In the genomic region with DNA sequence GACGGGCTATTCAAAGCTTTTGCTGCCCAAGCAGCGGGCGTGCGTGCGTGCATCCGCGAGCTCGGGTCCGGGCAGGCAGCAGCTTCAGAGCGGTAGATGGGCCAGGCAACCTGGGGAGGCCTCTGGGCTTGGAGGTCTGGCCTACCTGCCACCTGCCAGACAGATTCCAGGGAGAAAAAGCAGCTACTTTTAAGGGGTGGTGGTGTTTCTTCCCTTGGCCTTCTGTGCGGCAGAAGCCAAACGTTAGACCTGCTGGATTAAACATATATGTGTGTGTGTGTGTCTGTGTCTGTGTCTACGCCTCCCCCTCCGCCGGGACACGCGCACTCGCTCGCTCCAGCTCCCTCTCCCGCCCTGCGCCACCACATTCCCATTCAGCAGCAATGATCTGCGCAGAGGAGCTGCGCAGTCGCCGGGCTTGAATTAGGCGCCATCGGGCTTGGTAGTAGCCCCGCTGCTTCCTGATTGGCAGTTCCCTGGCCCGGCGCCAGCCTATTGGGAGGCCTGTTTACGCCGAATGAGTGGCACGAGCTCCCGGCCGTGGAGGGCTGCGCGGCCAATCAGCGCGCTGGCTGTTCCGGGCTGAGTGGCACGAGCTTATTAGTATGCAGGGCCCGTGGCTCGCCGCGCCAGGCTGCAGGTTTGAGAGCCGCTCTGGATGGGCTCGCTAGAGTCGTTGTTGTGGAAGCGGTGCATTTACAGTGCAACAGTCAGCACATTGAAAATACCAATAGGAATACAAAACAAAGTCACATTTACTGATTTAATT, we compare ENCODE assay signal across 1 cellular context.
TF ChIP-seq lines count a peak whose summit lies in the region.

A gene (plus strand): TSS at position 627 of the 769 bp plus-strand sequence. CDS start 4,283 bp downstream, outside the sequence.

TF ChIP-seq in K562, 482 proteins besides CTCF, POLR2A, EP300 and RAD21 (continued from another document and continues in another):
- TF ChIP-seq, protein P1, sequence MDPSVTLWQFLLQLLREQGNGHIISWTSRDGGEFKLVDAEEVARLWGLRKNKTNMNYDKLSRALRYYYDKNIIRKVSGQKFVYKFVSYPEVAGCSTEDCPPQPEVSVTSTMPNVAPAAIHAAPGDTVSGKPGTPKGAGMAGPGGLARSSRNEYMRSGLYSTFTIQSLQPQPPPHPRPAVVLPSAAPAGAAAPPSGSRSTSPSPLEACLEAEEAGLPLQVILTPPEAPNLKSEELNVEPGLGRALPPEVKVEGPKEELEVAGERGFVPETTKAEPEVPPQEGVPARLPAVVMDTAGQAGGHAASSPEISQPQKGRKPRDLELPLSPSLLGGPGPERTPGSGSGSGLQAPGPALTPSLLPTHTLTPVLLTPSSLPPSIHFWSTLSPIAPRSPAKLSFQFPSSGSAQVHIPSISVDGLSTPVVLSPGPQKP (CRISPR knock-in tag; IDR thresholded peaks at IDR 0.05): no peak
- TF ChIP-seq ZNF785 (CRISPR knock-in tag; IDR thresholded peaks at IDR 0.05): no peak
- TF ChIP-seq, protein P2, sequence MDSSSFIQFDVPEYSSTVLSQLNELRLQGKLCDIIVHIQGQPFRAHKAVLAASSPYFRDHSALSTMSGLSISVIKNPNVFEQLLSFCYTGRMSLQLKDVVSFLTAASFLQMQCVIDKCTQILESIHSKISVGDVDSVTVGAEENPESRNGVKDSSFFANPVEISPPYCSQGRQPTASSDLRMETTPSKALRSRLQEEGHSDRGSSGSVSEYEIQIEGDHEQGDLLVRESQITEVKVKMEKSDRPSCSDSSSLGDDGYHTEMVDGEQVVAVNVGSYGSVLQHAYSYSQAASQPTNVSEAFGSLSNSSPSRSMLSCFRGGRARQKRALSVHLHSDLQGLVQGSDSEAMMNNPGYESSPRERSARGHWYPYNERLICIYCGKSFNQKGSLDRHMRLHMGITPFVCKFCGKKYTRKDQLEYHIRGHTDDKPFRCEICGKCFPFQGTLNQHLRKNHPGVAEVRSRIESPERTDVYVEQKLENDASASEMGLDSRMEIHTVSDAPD (CRISPR knock-in tag; IDR thresholded peaks at IDR 0.05): no peak
- no peak for TF ChIP-seq KAT7 (CRISPR knock-in tag; IDR thresholded peaks at IDR 0.05; ENCODE audit: borderline replicate concordance)
- TF ChIP-seq MYC (IDR thresholded peaks at IDR 0.05; ENCODE audit: low read depth, low read length): peak; percentile 55; the same call in 1 of the 2 replicates
- no peak for TF ChIP-seq MYC (CRISPR knock-in tag; IDR thresholded peaks at IDR 0.05; ENCODE audit: borderline replicate concordance, low read depth)
- no peak for TF ChIP-seq ZNF41 (CRISPR knock-in tag; conservative IDR thresholded peaks at IDR 0.05)
- TF ChIP-seq HDAC1 (IDR thresholded peaks at IDR 0.05): peak in 1 of 2 experiments; percentile 80; a peak in 2 of 4 replicates
- TF ChIP-seq NFIX (CRISPR knock-in tag; IDR thresholded peaks at IDR 0.05; ENCODE audit: low read depth): peak; percentile 75
- TF ChIP-seq, protein P3, sequence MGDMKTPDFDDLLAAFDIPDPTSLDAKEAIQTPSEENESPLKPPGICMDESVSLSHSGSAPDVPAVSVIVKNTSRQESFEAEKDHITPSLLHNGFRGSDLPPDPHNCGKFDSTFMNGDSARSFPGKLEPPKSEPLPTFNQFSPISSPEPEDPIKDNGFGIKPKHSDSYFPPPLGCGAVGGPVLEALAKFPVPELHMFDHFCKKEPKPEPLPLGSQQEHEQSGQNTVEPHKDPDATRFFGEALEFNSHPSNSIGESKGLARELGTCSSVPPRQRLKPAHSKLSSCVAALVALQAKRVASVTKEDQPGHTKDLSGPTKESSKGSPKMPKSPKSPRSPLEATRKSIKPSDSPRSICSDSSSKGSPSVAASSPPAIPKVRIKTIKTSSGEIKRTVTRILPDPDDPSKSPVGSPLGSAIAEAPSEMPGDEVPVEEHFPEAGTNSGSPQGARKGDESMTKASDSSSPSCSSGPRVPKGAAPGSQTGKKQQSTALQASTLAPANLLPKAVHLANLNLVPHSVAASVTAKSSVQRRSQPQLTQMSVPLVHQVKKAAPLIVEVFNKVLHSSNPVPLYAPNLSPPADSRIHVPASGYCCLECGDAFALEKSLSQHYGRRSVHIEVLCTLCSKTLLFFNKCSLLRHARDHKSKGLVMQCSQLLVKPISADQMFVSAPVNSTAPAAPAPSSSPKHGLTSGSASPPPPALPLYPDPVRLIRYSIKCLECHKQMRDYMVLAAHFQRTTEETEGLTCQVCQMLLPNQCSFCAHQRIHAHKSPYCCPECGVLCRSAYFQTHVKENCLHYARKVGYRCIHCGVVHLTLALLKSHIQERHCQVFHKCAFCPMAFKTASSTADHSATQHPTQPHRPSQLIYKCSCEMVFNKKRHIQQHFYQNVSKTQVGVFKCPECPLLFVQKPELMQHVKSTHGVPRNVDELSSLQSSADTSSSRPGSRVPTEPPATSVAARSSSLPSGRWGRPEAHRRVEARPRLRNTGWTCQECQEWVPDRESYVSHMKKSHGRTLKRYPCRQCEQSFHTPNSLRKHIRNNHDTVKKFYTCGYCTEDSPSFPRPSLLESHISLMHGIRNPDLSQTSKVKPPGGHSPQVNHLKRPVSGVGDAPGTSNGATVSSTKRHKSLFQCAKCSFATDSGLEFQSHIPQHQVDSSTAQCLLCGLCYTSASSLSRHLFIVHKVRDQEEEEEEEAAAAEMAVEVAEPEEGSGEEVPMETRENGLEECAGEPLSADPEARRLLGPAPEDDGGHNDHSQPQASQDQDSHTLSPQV (IDR thresholded peaks at IDR 0.05): 0 out of 2 replicates have a peak, but pooled peaks have one; percentile 46
- TF ChIP-seq, protein P4, sequence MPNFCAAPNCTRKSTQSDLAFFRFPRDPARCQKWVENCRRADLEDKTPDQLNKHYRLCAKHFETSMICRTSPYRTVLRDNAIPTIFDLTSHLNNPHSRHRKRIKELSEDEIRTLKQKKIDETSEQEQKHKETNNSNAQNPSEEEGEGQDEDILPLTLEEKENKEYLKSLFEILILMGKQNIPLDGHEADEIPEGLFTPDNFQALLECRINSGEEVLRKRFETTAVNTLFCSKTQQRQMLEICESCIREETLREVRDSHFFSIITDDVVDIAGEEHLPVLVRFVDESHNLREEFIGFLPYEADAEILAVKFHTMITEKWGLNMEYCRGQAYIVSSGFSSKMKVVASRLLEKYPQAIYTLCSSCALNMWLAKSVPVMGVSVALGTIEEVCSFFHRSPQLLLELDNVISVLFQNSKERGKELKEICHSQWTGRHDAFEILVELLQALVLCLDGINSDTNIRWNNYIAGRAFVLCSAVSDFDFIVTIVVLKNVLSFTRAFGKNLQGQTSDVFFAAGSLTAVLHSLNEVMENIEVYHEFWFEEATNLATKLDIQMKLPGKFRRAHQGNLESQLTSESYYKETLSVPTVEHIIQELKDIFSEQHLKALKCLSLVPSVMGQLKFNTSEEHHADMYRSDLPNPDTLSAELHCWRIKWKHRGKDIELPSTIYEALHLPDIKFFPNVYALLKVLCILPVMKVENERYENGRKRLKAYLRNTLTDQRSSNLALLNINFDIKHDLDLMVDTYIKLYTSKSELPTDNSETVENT (CRISPR knock-in tag; IDR thresholded peaks at IDR 0.05): peak; percentile 44; the same call in 1 of the 2 replicates
- peak; percentile 73 for TF ChIP-seq CCNT2 (IDR thresholded peaks at IDR 0.05; ENCODE audit: borderline replicate concordance, extremely low read depth, insufficient read length, low read depth, low read length)
- no peak for TF ChIP-seq ZNF431 (CRISPR knock-in tag; IDR thresholded peaks at IDR 0.05)
- TF ChIP-seq, protein P5, sequence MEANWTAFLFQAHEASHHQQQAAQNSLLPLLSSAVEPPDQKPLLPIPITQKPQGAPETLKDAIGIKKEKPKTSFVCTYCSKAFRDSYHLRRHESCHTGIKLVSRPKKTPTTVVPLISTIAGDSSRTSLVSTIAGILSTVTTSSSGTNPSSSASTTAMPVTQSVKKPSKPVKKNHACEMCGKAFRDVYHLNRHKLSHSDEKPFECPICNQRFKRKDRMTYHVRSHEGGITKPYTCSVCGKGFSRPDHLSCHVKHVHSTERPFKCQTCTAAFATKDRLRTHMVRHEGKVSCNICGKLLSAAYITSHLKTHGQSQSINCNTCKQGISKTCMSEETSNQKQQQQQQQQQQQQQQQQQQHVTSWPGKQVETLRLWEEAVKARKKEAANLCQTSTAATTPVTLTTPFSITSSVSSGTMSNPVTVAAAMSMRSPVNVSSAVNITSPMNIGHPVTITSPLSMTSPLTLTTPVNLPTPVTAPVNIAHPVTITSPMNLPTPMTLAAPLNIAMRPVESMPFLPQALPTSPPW (CRISPR knock-in tag; IDR thresholded peaks at IDR 0.05): peak; percentile 36; the same call in 1 of the 2 replicates
- TF ChIP-seq, protein P6, sequence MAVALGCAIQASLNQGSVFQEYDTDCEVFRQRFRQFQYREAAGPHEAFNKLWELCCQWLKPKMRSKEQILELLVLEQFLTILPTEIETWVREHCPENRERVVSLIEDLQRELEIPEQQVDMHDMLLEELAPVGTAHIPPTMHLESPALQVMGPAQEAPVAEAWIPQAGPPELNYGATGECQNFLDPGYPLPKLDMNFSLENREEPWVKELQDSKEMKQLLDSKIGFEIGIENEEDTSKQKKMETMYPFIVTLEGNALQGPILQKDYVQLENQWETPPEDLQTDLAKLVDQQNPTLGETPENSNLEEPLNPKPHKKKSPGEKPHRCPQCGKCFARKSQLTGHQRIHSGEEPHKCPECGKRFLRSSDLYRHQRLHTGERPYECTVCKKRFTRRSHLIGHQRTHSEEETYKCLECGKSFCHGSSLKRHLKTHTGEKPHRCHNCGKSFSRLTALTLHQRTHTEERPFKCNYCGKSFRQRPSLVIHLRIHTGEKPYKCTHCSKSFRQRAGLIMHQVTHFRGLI (CRISPR knock-in tag; IDR thresholded peaks at IDR 0.05): no peak
- TF ChIP-seq ZNF830 (CRISPR knock-in tag; IDR thresholded peaks at IDR 0.05): no peak
- 0 out of 2 replicates have a peak, but pooled peaks have one; percentile 13 for TF ChIP-seq NBN (IDR thresholded peaks at IDR 0.05; ENCODE audit: low read depth)
- TF ChIP-seq, protein P7, sequence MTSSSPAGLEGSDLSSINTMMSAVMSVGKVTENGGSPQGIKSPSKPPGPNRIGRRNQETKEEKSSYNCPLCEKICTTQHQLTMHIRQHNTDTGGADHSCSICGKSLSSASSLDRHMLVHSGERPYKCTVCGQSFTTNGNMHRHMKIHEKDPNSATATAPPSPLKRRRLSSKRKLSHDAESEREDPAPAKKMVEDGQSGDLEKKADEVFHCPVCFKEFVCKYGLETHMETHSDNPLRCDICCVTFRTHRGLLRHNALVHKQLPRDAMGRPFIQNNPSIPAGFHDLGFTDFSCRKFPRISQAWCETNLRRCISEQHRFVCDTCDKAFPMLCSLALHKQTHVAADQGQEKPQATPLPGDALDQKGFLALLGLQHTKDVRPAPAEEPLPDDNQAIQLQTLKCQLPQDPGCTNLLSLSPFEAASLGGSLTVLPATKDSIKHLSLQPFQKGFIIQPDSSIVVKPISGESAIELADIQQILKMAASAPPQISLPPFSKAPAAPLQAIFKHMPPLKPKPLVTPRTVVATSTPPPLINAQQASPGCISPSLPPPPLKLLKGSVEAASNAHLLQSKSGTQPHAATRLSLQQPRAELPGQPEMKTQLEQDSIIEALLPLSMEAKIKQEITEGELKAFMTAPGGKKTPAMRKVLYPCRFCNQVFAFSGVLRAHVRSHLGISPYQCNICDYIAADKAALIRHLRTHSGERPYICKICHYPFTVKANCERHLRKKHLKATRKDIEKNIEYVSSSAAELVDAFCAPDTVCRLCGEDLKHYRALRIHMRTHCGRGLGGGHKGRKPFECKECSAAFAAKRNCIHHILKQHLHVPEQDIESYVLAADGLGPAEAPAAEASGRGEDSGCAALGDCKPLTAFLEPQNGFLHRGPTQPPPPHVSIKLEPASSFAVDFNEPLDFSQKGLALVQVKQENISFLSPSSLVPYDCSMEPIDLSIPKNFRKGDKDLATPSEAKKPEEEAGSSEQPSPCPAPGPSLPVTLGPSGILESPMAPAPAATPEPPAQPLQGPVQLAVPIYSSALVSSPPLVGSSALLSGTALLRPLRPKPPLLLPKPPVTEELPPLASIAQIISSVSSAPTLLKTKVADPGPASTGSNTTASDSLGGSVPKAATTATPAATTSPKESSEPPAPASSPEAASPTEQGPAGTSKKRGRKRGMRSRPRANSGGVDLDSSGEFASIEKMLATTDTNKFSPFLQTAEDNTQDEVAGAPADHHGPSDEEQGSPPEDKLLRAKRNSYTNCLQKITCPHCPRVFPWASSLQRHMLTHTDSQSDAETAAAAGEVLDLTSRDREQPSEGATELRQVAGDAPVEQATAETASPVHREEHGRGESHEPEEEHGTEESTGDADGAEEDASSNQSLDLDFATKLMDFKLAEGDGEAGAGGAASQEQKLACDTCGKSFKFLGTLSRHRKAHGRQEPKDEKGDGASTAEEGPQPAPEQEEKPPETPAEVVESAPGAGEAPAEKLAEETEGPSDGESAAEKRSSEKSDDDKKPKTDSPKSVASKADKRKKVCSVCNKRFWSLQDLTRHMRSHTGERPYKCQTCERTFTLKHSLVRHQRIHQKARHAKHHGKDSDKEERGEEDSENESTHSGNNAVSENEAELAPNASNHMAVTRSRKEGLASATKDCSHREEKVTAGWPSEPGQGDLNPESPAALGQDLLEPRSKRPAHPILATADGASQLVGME (CRISPR knock-in tag; IDR thresholded peaks at IDR 0.05): no peak
- peak; percentile 12 for TF ChIP-seq ZFP36 (IDR thresholded peaks at IDR 0.05; ENCODE audit: low read depth, low read length, partially characterized antibody)
- no peak for TF ChIP-seq GABPA (tag; conservative IDR thresholded peaks at IDR 0.05; ENCODE audit: low read depth)
- peak; percentile 74 for TF ChIP-seq POLR2G (IDR thresholded peaks at IDR 0.05; ENCODE audit: low read depth, low read length)
- no peak for TF ChIP-seq NR4A1 (CRISPR knock-in tag; IDR thresholded peaks at IDR 0.05)
- TF ChIP-seq NR4A1 (tag; IDR thresholded peaks at IDR 0.05): no peak
- no peak for TF ChIP-seq ZKSCAN3 (CRISPR knock-in tag; IDR thresholded peaks at IDR 0.05)
- peak; percentile 42 for TF ChIP-seq SP2 (IDR thresholded peaks at IDR 0.05; ENCODE audit: extremely low read depth, low read depth, low read length, poor library complexity, severe bottlenecking)
- TF ChIP-seq, protein P8, sequence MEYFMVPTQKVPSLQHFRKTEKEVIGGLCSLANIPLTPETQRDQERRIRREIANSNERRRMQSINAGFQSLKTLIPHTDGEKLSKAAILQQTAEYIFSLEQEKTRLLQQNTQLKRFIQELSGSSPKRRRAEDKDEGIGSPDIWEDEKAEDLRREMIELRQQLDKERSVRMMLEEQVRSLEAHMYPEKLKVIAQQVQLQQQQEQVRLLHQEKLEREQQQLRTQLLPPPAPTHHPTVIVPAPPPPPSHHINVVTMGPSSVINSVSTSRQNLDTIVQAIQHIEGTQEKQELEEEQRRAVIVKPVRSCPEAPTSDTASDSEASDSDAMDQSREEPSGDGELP (CRISPR knock-in tag; IDR thresholded peaks at IDR 0.05; ENCODE audit: borderline replicate concordance): peak; percentile 71
- TF ChIP-seq CXXC5 (CRISPR knock-in tag; IDR thresholded peaks at IDR 0.05): peak; percentile 90
- no peak for TF ChIP-seq GTF2F1 (IDR thresholded peaks at IDR 0.05; ENCODE audit: low read depth, low read length)
- peak; percentile 64 for TF ChIP-seq POLR2B (IDR thresholded peaks at IDR 0.05; ENCODE audit: low read depth, partially characterized antibody)
- no peak for TF ChIP-seq NCOA2 (IDR thresholded peaks at IDR 0.05; ENCODE audit: partially characterized antibody in 2 of 2)
- no peak for TF ChIP-seq RFX5 (IDR thresholded peaks at IDR 0.05; ENCODE audit: low read depth, low read length)
- TF ChIP-seq, protein P9, sequence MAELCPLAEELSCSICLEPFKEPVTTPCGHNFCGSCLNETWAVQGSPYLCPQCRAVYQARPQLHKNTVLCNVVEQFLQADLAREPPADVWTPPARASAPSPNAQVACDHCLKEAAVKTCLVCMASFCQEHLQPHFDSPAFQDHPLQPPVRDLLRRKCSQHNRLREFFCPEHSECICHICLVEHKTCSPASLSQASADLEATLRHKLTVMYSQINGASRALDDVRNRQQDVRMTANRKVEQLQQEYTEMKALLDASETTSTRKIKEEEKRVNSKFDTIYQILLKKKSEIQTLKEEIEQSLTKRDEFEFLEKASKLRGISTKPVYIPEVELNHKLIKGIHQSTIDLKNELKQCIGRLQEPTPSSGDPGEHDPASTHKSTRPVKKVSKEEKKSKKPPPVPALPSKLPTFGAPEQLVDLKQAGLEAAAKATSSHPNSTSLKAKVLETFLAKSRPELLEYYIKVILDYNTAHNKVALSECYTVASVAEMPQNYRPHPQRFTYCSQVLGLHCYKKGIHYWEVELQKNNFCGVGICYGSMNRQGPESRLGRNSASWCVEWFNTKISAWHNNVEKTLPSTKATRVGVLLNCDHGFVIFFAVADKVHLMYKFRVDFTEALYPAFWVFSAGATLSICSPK (IDR thresholded peaks at IDR 0.05; ENCODE audit: borderline replicate concordance): no peak
